Comparison of ENCODE assay signal across 10 cellular contexts in genomic region chr16:19115148-19116021, GRCh38. TPM values are rescaled to one million over a fixed set of nuclear protein-coding genes. Genes with fewer than 3 reads are reported as not detected.
DNase-seq lines count a peak whose midpoint lies in the region; ATAC-seq and TF ChIP-seq lines count a peak whose summit lies in the region.
"Had no signal": no experiment of that assay in that cellular context is flagged by ENCODE, and none has a peak within 500 bp of the region (broad histone marks: within the 10 kb centered on the region; RNA-seq: fewer than 3 reads in every experiment).

No MANE protein-coding gene starts in this region.

- peaks cover 0 to 10% (median 0%) of the 10 kb centered on the region in 11 experiments; a peak in 1 of 22 replicates for H3K9me3 ChIP-seq in BLaER1 treated with 17β-estradiol and CSF1 and Interleukin-3, amounts not matched to agents 10 nM and 100 nM (replicated peaks in 1 of 11)
- H3K9me3 ChIP-seq in gastroesophageal sphincter: no peaks in the 10 kb centered on the region

- ATAC-seq in WTC11 (peak; percentile 53), gastroesophageal sphincter (no peak)
- no peak for ATAC-seq in naive thymus-derived CD8-positive, alpha-beta T cell

- DNase-seq in WTC11 (ENCODE audit: low spot score) (peak; percentile 67), progenitor cell of endocrine pancreas (ENCODE audit: low spot score, unreplicated experiment) (no peak), mesenteric fat pad (ENCODE audit: low spot score) (no peak), GDM1 (lab: John Stamatoyannopoulos, UW) (no peak), NCI-H1092 (lab: John Stamatoyannopoulos, UW) (no peak)
- DNase-seq in naive thymus-derived CD8-positive, alpha-beta T cell: no peak
- DNase-seq: NCI-H1105 treated with DMSO at 0.1 percent for 48 hours had no signal

- no peak for TF ChIP-seq EP300 in gastroesophageal sphincter (IDR thresholded peaks at IDR 0.05)

- H3K4me1 ChIP-seq in BLaER1 treated with 17β-estradiol and CSF1 and Interleukin-3, amounts not matched to agents 10 nM and 100 nM: peaks cover 39 to 88% (median 76%) of the 10 kb centered on the region in 10 experiments
- H3K4me1 ChIP-seq in gastroesophageal sphincter: peaks cover 7 to 76% (median 38%) of the 10 kb centered on the region in 3 donors

- H3K4me1 Mint-ChIP-seq in WTC11 (peaks cover 23% of the 10 kb centered on the region), progenitor cell of endocrine pancreas (ENCODE audit: low read depth) (peaks cover 9% of the 10 kb centered on the region)
- H3K4me1 Mint-ChIP-seq in naive thymus-derived CD8-positive, alpha-beta T cell: peaks cover 3 to 21% (median 5%) of the 10 kb centered on the region in 4 donors

- H3K4me3 ChIP-seq in BLaER1 treated with 17β-estradiol and CSF1 and Interleukin-3, amounts not matched to agents 10 nM and 100 nM: peak overlapping the region in 6 of 10 experiments; percentile 61 to 73 (median 66); a peak in 11 of 20 replicates
- peak overlapping the region in 1 of 2 donors; percentile 92 for H3K4me3 ChIP-seq in gastroesophageal sphincter

- peaks cover 0 to 15% (median 8%) of the 10 kb centered on the region in 11 experiments; a peak in 6 of 22 replicates for H3K27me3 ChIP-seq in BLaER1 treated with 17β-estradiol and CSF1 and Interleukin-3, amounts not matched to agents 10 nM and 100 nM
- no peaks in the 10 kb centered on the region for H3K27me3 ChIP-seq in gastroesophageal sphincter

- no peaks in the 10 kb centered on the region for H4K20me1 ChIP-seq in BLaER1 treated with 17β-estradiol and CSF1 and Interleukin-3, amounts not matched to agents 10 nM and 100 nM

- peak overlapping the region; percentile 42 for H3K4me3 Mint-ChIP-seq in WTC11
- H3K4me3 Mint-ChIP-seq in progenitor cell of endocrine pancreas (ENCODE audit: low read depth): peak overlapping the region; percentile 60
- H3K4me3 Mint-ChIP-seq in naive thymus-derived CD8-positive, alpha-beta T cell: no peak overlapping the region

- H3K4me2 ChIP-seq in BLaER1 treated with 17β-estradiol and CSF1 and Interleukin-3, amounts not matched to agents 10 nM and 100 nM: peak overlapping the region in 10 of 11 experiments; percentile 72 to 92 (median 84); a peak in 20 of 22 replicates

- peak overlapping the region in 4 of 11 experiments; percentile 85 to 92 (median 86); a peak in 8 of 22 replicates for H3K9ac ChIP-seq in BLaER1 treated with 17β-estradiol and CSF1 and Interleukin-3, amounts not matched to agents 10 nM and 100 nM

- CTCF ChIA-PET in WTC11 (lab: Charles Lee): interaction anchor here (0.7 to 6.2 kb wide), 14 partner anchors 11 to 332 kb away, joined by 3 to 29 read pairs (median 3); partner anchors contain the start of gene TMC7

- POLR2A ChIA-PET in WTC11 (lab: Charles Lee): no interaction called here
- POLR2A ChIA-PET in naive thymus-derived CD8-positive, alpha-beta T cell (lab: Charles Lee): no interaction called here

- peak overlapping the region in 8 of 11 experiments; percentile 35 to 93 (median 84); a peak in 11 of 22 replicates for H3K27ac ChIP-seq in BLaER1 treated with 17β-estradiol and CSF1 and Interleukin-3, amounts not matched to agents 10 nM and 100 nM
- peak overlapping the region in 3 of 4 donors; percentile 96 to 99 (median 98) for H3K27ac ChIP-seq in gastroesophageal sphincter

- H3K36me3 Mint-ChIP-seq in WTC11 (no peaks in the 10 kb centered on the region), progenitor cell of endocrine pancreas (ENCODE audit: insufficient read depth) (no peaks in the 10 kb centered on the region)
- no peaks in the 10 kb centered on the region for H3K36me3 Mint-ChIP-seq in naive thymus-derived CD8-positive, alpha-beta T cell

- 76 to 96% methylated on average over 5 to 7 of the region's 50 CpGs for WGBS in gastroesophageal sphincter (ENCODE audit: low coverage in 1 of 2), 2 donors

- H3K27me3 Mint-ChIP-seq in WTC11 (ENCODE audit: low read depth) (peaks cover 55% of the 10 kb centered on the region), progenitor cell of endocrine pancreas (peaks cover 31% of the 10 kb centered on the region)
- peaks cover 6 to 50% (median 26%) of the 10 kb centered on the region in 5 donors for H3K27me3 Mint-ChIP-seq in naive thymus-derived CD8-positive, alpha-beta T cell

- H3K9me3 Mint-ChIP-seq in WTC11 (no peaks in the 10 kb centered on the region), progenitor cell of endocrine pancreas (ENCODE audit: low read depth) (no peaks in the 10 kb centered on the region)
- no peaks in the 10 kb centered on the region for H3K9me3 Mint-ChIP-seq in naive thymus-derived CD8-positive, alpha-beta T cell
- H3K9me3 Mint-ChIP-seq: central memory CD8-positive, alpha-beta T cell had no signal

- H3K36me3 ChIP-seq in BLaER1 treated with 17β-estradiol and CSF1 and Interleukin-3, amounts not matched to agents 10 nM and 100 nM: peaks cover 0 to 4% (median 0%) of the 10 kb centered on the region in 11 experiments; a peak in 1 of 22 replicates
- H3K36me3 ChIP-seq in gastroesophageal sphincter: peaks cover 0 to 15% of the 10 kb centered on the region in 2 donors

- H3K27ac Mint-ChIP-seq in WTC11 (no peak overlapping the region), progenitor cell of endocrine pancreas (no peak overlapping the region)
- H3K27ac Mint-ChIP-seq in naive thymus-derived CD8-positive, alpha-beta T cell: no peak overlapping the region

- TF ChIP-seq POLR2A in gastroesophageal sphincter (IDR thresholded peaks at IDR 0.05): no peak

- peak; percentile 52; the same call in 1 of the 2 replicates for TF ChIP-seq CTCF in WTC11 (IDR thresholded peaks at IDR 0.05)
- peak in 2 of 4 experiments; percentile 9 to 21 for TF ChIP-seq CTCF in gastroesophageal sphincter (IDR thresholded peaks at IDR 0.05)
- no peak for TF ChIP-seq CTCF in progenitor cell of endocrine pancreas (IDR thresholded peaks at IDR 0.05; ENCODE audit: unreplicated experiment)

TF ChIP-seq in WTC11, 78 proteins besides CTCF, POLR2A, EP300 and RAD21:
- TF ChIP-seq ZNF121 (CRISPR knock-in tag; IDR thresholded peaks at IDR 0.05) (no peak), NFATC4 (CRISPR knock-in tag; IDR thresholded peaks at IDR 0.05) (peak; percentile 42; the same call in 1 of the 2 replicates), ZSCAN18 (CRISPR knock-in tag; IDR thresholded peaks at IDR 0.05) (no peak), USF2 (CRISPR knock-in tag; IDR thresholded peaks at IDR 0.05) (no peak)

RNA-seq across cellular contexts. Expression of gene ITPRIPL2, which starts 1.6 kb away (rescaled TPM):
- 5.3 to 7.1 TPM (median 6.6 TPM) in 3 replicates for total RNA-seq in WTC11 (2021)
- 100 to 1,000 TPM in 1 of 4 donors, 10 to 100 TPM in 3; 53.9 to 115 (median 69.2) TPM for total RNA-seq in gastroesophageal sphincter
- 12.0 and 13.8 TPM in 2 replicates for total RNA-seq in progenitor cell of endocrine pancreas
- total RNA-seq in mesenteric fat pad: 89.8 TPM
- total RNA-seq in naive thymus-derived CD8-positive, alpha-beta T cell: under 1 TPM; 0.13 to 0.14 TPM
- under 1 TPM in 2 of 3 donors, not detected in 1; 0.20 to 0.23 TPM for polyA plus RNA-seq in naive thymus-derived CD8-positive, alpha-beta T cell

RNA-seq across cellular contexts. Expression of gene COQ7, which starts 48.0 kb away (rescaled TPM):
- total RNA-seq in WTC11 (2021): 20.7 to 27.4 TPM (median 22.4 TPM) in 3 replicates
- total RNA-seq in gastroesophageal sphincter: 10 to 100 TPM; 28.9 to 37.8 (median 34.3) TPM
- 23.2 and 26.3 TPM in 2 replicates for total RNA-seq in progenitor cell of endocrine pancreas
- total RNA-seq in mesenteric fat pad: 11.3 TPM
- 10 to 100 TPM; 18.7 to 22.7 TPM for total RNA-seq in naive thymus-derived CD8-positive, alpha-beta T cell
- 10 to 100 TPM; 12.6 to 14.0 (median 13.9) TPM for polyA plus RNA-seq in naive thymus-derived CD8-positive, alpha-beta T cell

RNA-seq across cellular contexts. Expression of gene SYT17, which starts 52.7 kb away (rescaled TPM):
- total RNA-seq in WTC11 (2021) (5.5 to 6.8 TPM (median 6.3 TPM) in 3 replicates), gastroesophageal sphincter (1 to 10 TPM; 4.2 to 9.0 (median 6.3) TPM), progenitor cell of endocrine pancreas (6.6 and 10.7 TPM in 2 replicates), mesenteric fat pad (1.1 TPM)
- under 1 TPM; 0.52 to 0.62 TPM for total RNA-seq in naive thymus-derived CD8-positive, alpha-beta T cell
- polyA plus RNA-seq in naive thymus-derived CD8-positive, alpha-beta T cell: not detected

Comparison
In these comparisons a context has a peak if more than half of its experiments do, and no peak if none do; other contexts are left out.
1. H3K4me3 Mint-ChIP-seq: peak in WTC11 (single experiment) and progenitor cell of endocrine pancreas (single experiment); none in naive thymus-derived CD8-positive, alpha-beta T cell (0 of 10).